In genomic region chr1:15919316-15919715, GRCh38 we compare ENCODE assay signal across 9 cellular contexts. TPM values are rescaled to one million over a fixed set of nuclear protein-coding genes. Genes with fewer than 3 reads are reported as not detected.
DNase-seq lines count a peak whose midpoint lies in the region.
"Had no signal": no experiment of that assay in that cellular context is flagged by ENCODE, and none has a peak within 500 bp of the region (broad histone marks: within the 10 kb centered on the region; RNA-seq: fewer than 3 reads in every experiment).

No MANE protein-coding gene starts in this region.

- H3K23ac ChIP-seq in neuronal stem cell (ENCODE audit: low read depth, low read length, poor library complexity) = no peak overlapping the region

- no peak overlapping the region for H4K8ac ChIP-seq in neuronal stem cell (ENCODE audit: low read depth, low read length)

- H3K4me1 ChIP-seq in neuronal stem cell (ENCODE audit: control insufficient read depth in 2 of 2, insufficient read depth in 1 of 2, low read depth in 1 of 2, low read length in 2 of 2) = no peaks in the 10 kb centered on the region

- no CpG with 5 or more reads among the region's 7 CpGs for WGBS in neuronal stem cell (ENCODE audit: extremely low coverage in 2 of 2, insufficient read length in 2 of 2, insufficient replicate concordance in 1 of 2), 2 donors

- H3K4ac ChIP-seq in neuronal stem cell (ENCODE audit: low read length) = no peak overlapping the region

- DNase-seq in activated naive CD4-positive, alpha-beta T cell treated with Interleukin-2 at 50 U/mL for 16 hours = peak; percentile 77
- no peak for DNase-seq in activated naive CD4-positive, alpha-beta T cell (lab: John Stamatoyannopoulos, UW)
- DNase-seq in M059J (ENCODE audit: low read depth) (peak; percentile 90), amniotic epithelial cell (ENCODE audit: low read depth) (peak; percentile 73), amniotic stem cell (lab: John Stamatoyannopoulos, UW) (no peak), NCI-H526 treated with DMSO at 0.1 percent for 48 hours (lab: John Stamatoyannopoulos, UW) (no peak), neuronal stem cell (ENCODE audit: low spot score) (no peak)
- DNase-seq in stimulated activated CD4-positive, alpha-beta T cell treated with anti-CD3 and anti-CD28 coated beads, Interleukin-4, amount 100 ng/mL, for 1 hour = peak; percentile 45

- H3K9ac ChIP-seq in neuronal stem cell (ENCODE audit: low read depth, low read length, poor library complexity) = no peak overlapping the region

- H2BK12ac ChIP-seq in neuronal stem cell (ENCODE audit: low read length) = no peak overlapping the region

- no peak overlapping the region for H2BK120ac ChIP-seq in neuronal stem cell (ENCODE audit: low read depth, low read length)

- no peaks in the 10 kb centered on the region for H3K27me3 ChIP-seq in neuronal stem cell (ENCODE audit: control insufficient read depth in 3 of 3, insufficient read depth in 3 of 3, low read depth in 1 of 3, low read length in 3 of 3)

- peaks cover 2% of the 10 kb centered on the region for H3K79me1 ChIP-seq in neuronal stem cell (ENCODE audit: low read depth, low read length)

- H3K14ac ChIP-seq in neuronal stem cell (ENCODE audit: low read length) = no peak overlapping the region

- H3K36me3 ChIP-seq in neuronal stem cell (replicated peaks in 1 of 2; ENCODE audit: control insufficient read depth in 2 of 2, insufficient read depth in 2 of 2, low read length in 2 of 2) = peaks cover 23 to 98% of the 10 kb centered on the region in 2 donors

- no peak overlapping the region for H2BK5ac ChIP-seq in neuronal stem cell (ENCODE audit: low read length)

- no peak overlapping the region for H2AFZ ChIP-seq in neuronal stem cell (ENCODE audit: low read length)

- no peak overlapping the region for H2AK5ac ChIP-seq in neuronal stem cell (ENCODE audit: low read depth, low read length)

- no peak overlapping the region for H2BK15ac ChIP-seq in neuronal stem cell (ENCODE audit: low read length)

- H3K18ac ChIP-seq in neuronal stem cell (ENCODE audit: low read length) = no peak overlapping the region

- H3K9me3 ChIP-seq in neuronal stem cell (replicated peaks in 1 of 2; ENCODE audit: control insufficient read depth in 2 of 2, insufficient read depth in 1 of 2, low read depth in 1 of 2, low read length in 2 of 2) = no peaks in the 10 kb centered on the region

- H4K91ac ChIP-seq in neuronal stem cell (ENCODE audit: low read depth, low read length, poor library complexity) = no peak overlapping the region

- no peak overlapping the region for H3K27ac ChIP-seq in neuronal stem cell (replicated peaks; ENCODE audit: low read length)
- H3K27ac ChIP-seq: C4-2B had no signal

- H3K4me2 ChIP-seq in neuronal stem cell (ENCODE audit: insufficient read depth, low read length, poor library complexity, severe bottlenecking) = no peak overlapping the region

- H3K4me3 ChIP-seq in neuronal stem cell (ENCODE audit: low read length in 2 of 2) = no peak overlapping the region

RNA-seq across cellular contexts. Expression of gene ZBTB17, which starts 56.6 kb away (rescaled TPM):
- 26.6 and 37.6 TPM in 2 replicates for total RNA-seq in M059J (2014; rRNA removed; shearing (Covaris generic))
- 26.5 TPM for polyA plus RNA-seq in neuronal stem cell (2013, experiment 1 of 2)
- polyA plus RNA-seq in neuronal stem cell (2013, experiment 2 of 2) = 28.4 TPM

Comparison
In these comparisons a context has a peak if more than half of its experiments do, and no peak if none do; other contexts are left out.
1. DNase-seq: peak in activated naive CD4-positive, alpha-beta T cell treated with Interleukin-2 at 50 U/mL for 16 hours (single experiment), M059J (single experiment), amniotic epithelial cell (single experiment) and stimulated activated CD4-positive, alpha-beta T cell treated with anti-CD3 and anti-CD28 coated beads, Interleukin-4, amount 100 ng/mL, for 1 hour (single experiment); none in activated naive CD4-positive, alpha-beta T cell (0 of 4), amniotic stem cell (single experiment), NCI-H526 treated with DMSO at 0.1 percent for 48 hours (single experiment) and neuronal stem cell (single experiment).